In the genomic region with DNA sequence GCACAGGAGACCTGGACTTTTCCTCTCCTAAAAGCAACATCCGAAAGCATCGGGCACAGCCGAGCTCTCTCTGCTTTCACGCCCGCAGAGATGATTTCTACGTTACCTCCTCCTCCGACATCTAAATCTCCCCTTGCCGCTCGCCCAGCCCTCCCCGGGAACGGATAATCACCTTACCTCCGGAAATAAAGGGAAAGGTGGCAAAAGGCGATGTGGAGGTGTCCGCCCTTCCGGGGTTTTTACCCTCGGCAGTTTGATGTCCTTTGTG, we compare ENCODE assay signal across 1 cellular context.
TF ChIP-seq lines count a peak whose summit lies in the region.

No MANE protein-coding gene starts in this region.

TF ChIP-seq in SK-N-SH, 30 proteins besides CTCF, POLR2A, EP300 and RAD21 (continued from another document):
- TF ChIP-seq USF2 (IDR thresholded peaks at IDR 0.05; ENCODE audit: borderline replicate concordance, low read depth, low read length) (no peak), RFX5 (IDR thresholded peaks at IDR 0.05; ENCODE audit: low read length) (no peak), ELF1 (IDR thresholded peaks at IDR 0.05) (no peak), GATA2 (CRISPR knock-in tag; IDR thresholded peaks at IDR 0.05) (no peak), EZH2phosphoT487 (IDR thresholded peaks at IDR 0.05; ENCODE audit: borderline replicate concordance, low read depth) (no peak), FOXM1 (IDR thresholded peaks at IDR 0.05; ENCODE audit: low read depth) (no peak), MXI1 (IDR thresholded peaks at IDR 0.05; ENCODE audit: low read depth, low read length) (no peak), RCOR1 (IDR thresholded peaks at IDR 0.05; ENCODE audit: low read length) (no peak), GABPA (IDR thresholded peaks at IDR 0.05; ENCODE audit: low read depth) (no peak), YY1 (IDR thresholded peaks at IDR 0.05; ENCODE audit: low read depth) (no peak)
